ENCODE assay signal across 9 cellular contexts in genomic region chr13:45036206-45036605, GRCh38.
"Had no signal": no experiment of that assay in that cellular context is flagged by ENCODE, and none has a peak within 500 bp of the region (broad histone marks: within the 10 kb centered on the region; RNA-seq: fewer than 3 reads in every experiment).

No MANE protein-coding gene starts in this region.

- H3K4me3 Mint-ChIP-seq: H9 had no signal

- H3K27ac ChIP-seq: GM23248, HL-60 had no signal

- H3K4me3 ChIP-seq: GM23248, K562 had no signal

- H3K9ac ChIP-seq: GM23248 had no signal

- DNase-seq: GM23248, H9, HCEC 1CT, KG1 had no signal

- H2AFZ ChIP-seq: GM23248 had no signal

- H3K27ac Mint-ChIP-seq: H9 had no signal

- FAIRE-seq: H1, H54, HepG2, K562 had no signal

- H3K9me3 Mint-ChIP-seq: H9 had no signal

- ATAC-seq: HepG2, K562 had no signal
